ENCODE assay signal across 17 cellular contexts in genomic region chr16:68113765-68114240, GRCh38.
"Had no signal": no experiment of that assay in that cellular context is flagged by ENCODE, and none has a peak within 500 bp of the region (broad histone marks: within the 10 kb centered on the region; RNA-seq: fewer than 3 reads in every experiment).

No MANE protein-coding gene starts in this region.

- DNase-seq: activated CD4-positive, alpha-beta T cell treated with anti-CD3 and anti-CD28 coated beads, Interleukin-2, amount 50 U/mL, for 1 hour; activated CD4-positive, CD25-positive, alpha-beta regulatory T cell; activated CD8-positive, alpha-beta memory T cell treated with anti-CD3 and anti-CD28 coated beads for 24 hours; dorsolateral prefrontal cortex; endodermal cell; mammary epithelial cell; naive B cell; posterior cingulate gyrus; stimulated activated CD4-positive, alpha-beta T cell treated with anti-CD3 and anti-CD28 coated beads, Interleukin-4, amount 100 ng/mL, for 24 hours; stimulated activated CD8-positive, alpha-beta memory T cell treated with anti-CD3 and anti-CD28 coated beads, Interleukin-4, amount 100 ng/mL, for 48 hours; thyroid gland had no signal

- H3K4me3 Mint-ChIP-seq: endodermal cell had no signal

- ATAC-seq: gastroesophageal sphincter had no signal

- H3K27me3 ChIP-seq: ascending aorta, dorsolateral prefrontal cortex, gastroesophageal sphincter, right atrium auricular region, thyroid gland had no signal

- H3K4me1 ChIP-seq: ascending aorta had no signal

- H3K27me3 Mint-ChIP-seq: naive B cell had no signal

- H3K27ac Mint-ChIP-seq: endodermal cell had no signal

- H3K36me3 ChIP-seq: ascending aorta, gastroesophageal sphincter, right atrium auricular region, thyroid gland had no signal

- H3K27ac ChIP-seq: ascending aorta, dorsolateral prefrontal cortex, gastroesophageal sphincter, right atrium auricular region, thyroid gland had no signal

- FAIRE-seq: islet of Langerhans, TTC549 had no signal

- H3K4me3 ChIP-seq: ascending aorta, dorsolateral prefrontal cortex, gastroesophageal sphincter, right atrium auricular region, skin epidermis, thyroid gland had no signal

- H3K9me3 ChIP-seq: thyroid gland had no signal
